ENCODE assay signal across 15 cellular contexts in the genomic region with DNA sequence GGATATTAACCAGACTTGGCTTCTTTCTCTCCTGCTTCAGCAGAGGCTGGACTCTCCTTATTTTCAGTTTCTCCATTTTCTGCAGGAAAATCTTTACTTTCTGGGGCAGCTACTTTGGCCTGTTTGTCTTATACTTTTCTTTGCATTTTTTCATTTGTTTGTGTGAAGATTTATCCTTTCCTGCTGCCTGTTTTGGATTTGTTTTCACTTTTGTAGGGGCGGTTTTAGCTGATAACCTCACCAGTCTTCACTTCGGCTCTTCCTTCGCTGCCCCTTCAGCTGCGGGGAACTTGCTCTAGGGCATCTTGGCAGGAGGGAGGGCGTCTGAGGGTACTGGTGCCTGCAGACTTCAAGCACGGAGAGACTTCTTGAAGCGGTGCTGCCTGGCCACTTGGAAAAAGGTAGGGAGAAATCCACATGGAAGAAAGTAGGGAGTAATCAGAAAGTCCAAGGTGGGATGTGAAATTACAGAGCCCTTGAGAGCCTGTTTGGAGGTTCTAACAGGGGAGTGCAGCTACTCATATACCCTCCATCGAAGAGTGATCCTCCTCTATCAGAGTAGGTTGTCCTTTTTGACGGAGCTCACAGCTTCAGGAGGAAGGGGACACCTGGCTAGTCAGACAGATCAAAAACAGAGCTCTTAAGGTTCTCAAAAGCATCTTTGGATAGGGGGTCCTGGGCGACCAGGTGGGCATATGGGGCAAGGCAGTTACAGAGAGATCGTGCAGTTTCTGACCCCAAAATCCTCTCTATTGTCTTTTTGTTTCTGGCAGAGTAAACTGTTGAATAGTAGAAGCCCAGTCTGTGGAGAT. TPM values are rescaled to one million over a fixed set of nuclear protein-coding genes. Genes with fewer than 3 reads are reported as not detected.
A peak's percentile ranks its signal among the peaks of the same experiment; 100 is the strongest.
DNase-seq lines count a peak whose midpoint lies in the region; ATAC-seq, FAIRE-seq and TF ChIP-seq lines count a peak whose summit lies in the region.
"Had no signal": no experiment of that assay in that cellular context is flagged by ENCODE, and none has a peak within 500 bp of the region (broad histone marks: within the 10 kb centered on the region; RNA-seq: fewer than 3 reads in every experiment).

No MANE protein-coding gene starts in this region.

- H3K4me3 ChIP-seq in GM12878 (no peak overlapping the region), mucosa of descending colon (no peak overlapping the region)
- H3K4me3 ChIP-seq: suprapubic skin had no signal

- no peaks in the 10 kb centered on the region for H3K9me3 Mint-ChIP-seq in activated CD4-positive, alpha-beta memory T cell treated with anti-CD3 and anti-CD28 coated beads, Interleukin-2, amount 10 ng/mL, durations not matched to agents 7 days and 5 days
- peaks cover 5% of the 10 kb centered on the region for H3K9me3 Mint-ChIP-seq in activated CD4-positive, alpha-beta T cell treated with anti-CD3 and anti-CD28 coated beads, Interleukin-2, amount 10 ng/mL, durations not matched to agents 24 days and 14 days
- H3K9me3 Mint-ChIP-seq: activated T-cell treated with anti-CD3 and anti-CD28 coated beads, Interleukin-2, amount 50 U/mL, for 72 hours had no signal

- intact Hi-C loops in GM12878 (cut with micrococcal nuclease; ENCODE audit: unreplicated experiment), result loop anchor here (2.0 kb wide), 1 partner anchor 95 kb away; no protein-coding TSS in a partner anchor
- intact Hi-C loops in activated CD4-positive, alpha-beta T cell treated with anti-CD3 and anti-CD28 coated beads, Interleukin-2, amount 10 ng/mL, durations not matched to agents 24 days and 14 days (cut with micrococcal nuclease), result no loop called here
- intact Hi-C loops in mucosa of descending colon (cut with DNase I, micrococcal nuclease), result no loop called here

- no peak overlapping the region for H2AFZ ChIP-seq in GM12878 (ENCODE audit: control insufficient read depth, low read depth, low read length)

- in situ Hi-C loops in GM12878 (cut with MboI), result loop anchor here (5.0 kb wide), 1 partner anchor 93 kb away; no protein-coding TSS in a partner anchor

- RAD21 ChIA-PET in GM12878 (lab: Charles Lee; ENCODE audit: unreplicated experiment), result interaction anchor here (1.0 to 2.4 kb wide), 6 partner anchors 12 to 98 kb away, joined by 3 to 8 read pairs (median 4); no protein-coding TSS in a partner anchor

- peak; percentile 12 for ATAC-seq in GM19351 (IDR thresholded peaks at IDR 0.05; ENCODE audit: unreplicated experiment)
- ATAC-seq in HG03280 (IDR thresholded peaks at IDR 0.05; ENCODE audit: unreplicated experiment), result peak; percentile 11
- peak; percentile 13 for ATAC-seq in GM12878
- ATAC-seq in mucosa of descending colon, result no peak

- no peak overlapping the region for H3K4me3 Mint-ChIP-seq in activated CD4-positive, alpha-beta memory T cell treated with anti-CD3 and anti-CD28 coated beads, Interleukin-2, amount 10 ng/mL, durations not matched to agents 7 days and 5 days
- H3K4me3 Mint-ChIP-seq in activated CD4-positive, alpha-beta T cell treated with anti-CD3 and anti-CD28 coated beads, Interleukin-2, amount 10 ng/mL, durations not matched to agents 24 days and 14 days, result no peak overlapping the region

- peaks cover 60% of the 10 kb centered on the region for H3K27me3 Mint-ChIP-seq in activated CD4-positive, alpha-beta memory T cell treated with anti-CD3 and anti-CD28 coated beads, Interleukin-2, amount 10 ng/mL, durations not matched to agents 7 days and 5 days
- H3K27me3 Mint-ChIP-seq in activated CD4-positive, alpha-beta T cell treated with anti-CD3 and anti-CD28 coated beads, Interleukin-2, amount 10 ng/mL, durations not matched to agents 24 days and 14 days, result peaks cover 68% of the 10 kb centered on the region

- FAIRE-seq in GM12878 (lab: Jason Lieb, UNC), result no peak

- H3K4me1 Mint-ChIP-seq in activated CD4-positive, alpha-beta memory T cell treated with anti-CD3 and anti-CD28 coated beads, Interleukin-2, amount 10 ng/mL, durations not matched to agents 7 days and 5 days, result peaks cover 11% of the 10 kb centered on the region
- peaks cover 7% of the 10 kb centered on the region for H3K4me1 Mint-ChIP-seq in activated CD4-positive, alpha-beta T cell treated with anti-CD3 and anti-CD28 coated beads, Interleukin-2, amount 10 ng/mL, durations not matched to agents 24 days and 14 days

- no peak overlapping the region for H3K27ac Mint-ChIP-seq in activated CD4-positive, alpha-beta memory T cell treated with anti-CD3 and anti-CD28 coated beads, Interleukin-2, amount 10 ng/mL, durations not matched to agents 7 days and 5 days
- H3K27ac Mint-ChIP-seq in activated CD4-positive, alpha-beta T cell treated with anti-CD3 and anti-CD28 coated beads, Interleukin-2, amount 10 ng/mL, durations not matched to agents 24 days and 14 days, result no peak overlapping the region
- H3K27ac Mint-ChIP-seq: activated T-cell treated with anti-CD3 and anti-CD28 coated beads, Interleukin-2, amount 50 U/mL, for 72 hours had no signal

- no peaks in the 10 kb centered on the region for H3K9me3 ChIP-seq in GM12878 (replicated peaks; ENCODE audit: control insufficient read depth, insufficient read depth, low read length)
- no peaks in the 10 kb centered on the region for H3K9me3 ChIP-seq in mucosa of descending colon
- H3K9me3 ChIP-seq: suprapubic skin had no signal

- POLR2A ChIA-PET in GM12878 (lab: Charles Lee), result no interaction called here
- POLR2A ChIA-PET in HEK293T (lab: Yijun Ruan, JAX), result no interaction called here
- POLR2A ChIA-PET in activated CD4-positive, alpha-beta memory T cell treated with anti-CD3 and anti-CD28 coated beads, Interleukin-2, amount 10 ng/mL, durations not matched to agents 7 days and 5 days (lab: Charles Lee), result interaction anchor here (0.6 to 0.7 kb wide), 2 partner anchors 16 to 47 kb away, joined by 3 to 4 read pairs; a partner anchor contains a TSS

- DNase-seq in ELF-1 (ENCODE audit: low read depth, low spot score) (peak; percentile 47), GM12878 (ENCODE audit: low read depth, low spot score) (no peak), HEK293T (ENCODE audit: extremely low spot score) (no peak), mucosa of descending colon (no peak)
- no peak for DNase-seq in activated CD4-positive, alpha-beta memory T cell treated with anti-CD3 and anti-CD28 coated beads, Interleukin-2, amount 10 ng/mL, durations not matched to agents 7 days and 5 days
- no peak for DNase-seq in activated CD4-positive, alpha-beta T cell treated with anti-CD3 and anti-CD28 coated beads, Interleukin-2, amount 10 ng/mL, durations not matched to agents 24 days and 14 days
- DNase-seq: activated CD4-positive, alpha-beta T cell treated with anti-CD3 and anti-CD28 coated beads for 48 hours; activated T-cell treated with anti-CD3 and anti-CD28 coated beads, Interleukin-2, amount 50 U/mL, for 72 hours; amygdala; cortex of kidney; GDM1 had no signal

- H3K9ac ChIP-seq in GM12878 (ENCODE audit: control insufficient read depth, insufficient read depth, low read length), result no peak overlapping the region

- CTCF ChIA-PET in GM12878 (lab: Yijun Ruan, JAX) (interaction anchor here (0.6 to 2.8 kb wide), 9 partner anchors 14 to 98 kb away, joined by 3 to 22 read pairs (median 3); a partner anchor contains a TSS), HEK293T (lab: Yijun Ruan, JAX) (interaction anchor here (0.7 to 0.9 kb wide), 2 partner anchors 14 to 47 kb away, joined by 3 to 6 read pairs; a partner anchor contains a TSS)
- CTCF ChIA-PET in activated CD4-positive, alpha-beta memory T cell treated with anti-CD3 and anti-CD28 coated beads, Interleukin-2, amount 10 ng/mL, durations not matched to agents 7 days and 5 days (lab: Charles Lee), result interaction anchor here (0.6 to 1.7 kb wide), 6 partner anchors 10 to 98 kb away, joined by 3 to 6 read pairs (median 4); no protein-coding TSS in a partner anchor

- SMC1A ChIA-PET in GM12878 (lab: Charles Lee; ENCODE audit: uncharacterized antibody, unreplicated experiment), result interaction anchor here (0.6 to 3.2 kb wide), 9 partner anchors 13 to 99 kb away, joined by 3 to 10 read pairs (median 4); a partner anchor contains a TSS

- TF ChIP-seq CTCF in GM12878 (IDR thresholded peaks at IDR 0.05 in 2 of 3, conservative IDR thresholded peaks at IDR 0.05 in 1 of 3; ENCODE audit: control insufficient read depth in 2 of 3, extremely low read depth in 1 of 3, insufficient read depth in 1 of 3, low read depth in 3 of 3, low read length in 3 of 3) (no peak), mucosa of descending colon (IDR thresholded peaks at IDR 0.05) (no peak)

- peaks cover 2 to 15% of the 10 kb centered on the region in 2 experiments for H3K27me3 ChIP-seq in GM12878 (replicated peaks in 1 of 2; ENCODE audit: control insufficient read depth in 2 of 2, insufficient read depth in 2 of 2, low read length in 1 of 2)

- 29% methylated on average over 11 of the region's 11 CpGs for WGBS in GM12878 (ENCODE audit: insufficient coverage, insufficient replicate concordance, low lambda C conversion rate, missing lambda C conversion rate)

- peaks cover 3% of the 10 kb centered on the region for H3K36me3 Mint-ChIP-seq in activated CD4-positive, alpha-beta memory T cell treated with anti-CD3 and anti-CD28 coated beads, Interleukin-2, amount 10 ng/mL, durations not matched to agents 7 days and 5 days (ENCODE audit: low read depth)
- H3K36me3 Mint-ChIP-seq in activated CD4-positive, alpha-beta T cell treated with anti-CD3 and anti-CD28 coated beads, Interleukin-2, amount 10 ng/mL, durations not matched to agents 24 days and 14 days (ENCODE audit: low read depth), result no peaks in the 10 kb centered on the region

- no peaks in the 10 kb centered on the region for H4K20me1 ChIP-seq in GM12878 (ENCODE audit: control insufficient read depth, insufficient read depth)

- no peak overlapping the region for H3K4me2 ChIP-seq in GM12878 (ENCODE audit: control insufficient read depth, insufficient read depth)

- TF ChIP-seq EP300 in GM12878 (IDR thresholded peaks at IDR 0.05; ENCODE audit: borderline replicate concordance in 1 of 2, control insufficient read depth in 1 of 2, low read depth in 2 of 2, low read length in 2 of 2), result no peak

- no peaks in the 10 kb centered on the region; the same call in 1 of the 2 replicates for H3K4me1 ChIP-seq in GM12878 (ENCODE audit: control insufficient read depth, insufficient read depth, low read length)
- H3K4me1 ChIP-seq in mucosa of descending colon (ENCODE audit: low read depth), result no peaks in the 10 kb centered on the region

- TF ChIP-seq RAD21 in GM12878 (IDR thresholded peaks at IDR 0.05; ENCODE audit: insufficient read depth, low read depth, low read length), result no peak

- no peak overlapping the region for H3K27ac ChIP-seq in GM12878 (ENCODE audit: control insufficient read depth, insufficient read depth)
- H3K27ac ChIP-seq: HL-60, suprapubic skin had no signal

- H3K79me2 ChIP-seq in GM12878 (ENCODE audit: control insufficient read depth, insufficient read depth, low read length), result no peaks in the 10 kb centered on the region

- no peak for TF ChIP-seq POLR2A in GM12878 (IDR thresholded peaks at IDR 0.05; ENCODE audit: low read depth, low read length)

- H3K36me3 ChIP-seq in GM12878 (ENCODE audit: control insufficient read depth in 2 of 2, insufficient read depth in 2 of 2, low read length in 1 of 2), result no peaks in the 10 kb centered on the region
- H3K36me3 ChIP-seq in mucosa of descending colon (ENCODE audit: low read depth), result no peaks in the 10 kb centered on the region
- H3K36me3 ChIP-seq: suprapubic skin had no signal

- BruUV-seq in GM12878 (replicated peaks; lab: Mats Ljungman, UMichigan), result no TSS peak

RNA-seq across cellular contexts. Expression of a gene that starts 14.6 kb away (rescaled TPM):
- total RNA-seq in GM12878 (2013; cell fraction: nucleolus; rRNA removed), result 215 and 218 TPM in 2 replicates
- total RNA-seq in GM12878 (2014; rRNA removed) (4.6 and 6.5 TPM in 2 replicates), GM12878 (2014; rRNA removed; fragmentation: Illumina TruSeq; extraction: Trizol) (7.7 and 7.8 TPM in 2 replicates), GM12878 (2021) (5.9 and 7.3 TPM in 2 replicates), mucosa of descending colon (10 to 100 TPM in 1 of 3 donors, 1 to 10 TPM in 2; 3.9 to 18.3 (median 3.9) TPM)
- polyA plus RNA-seq in GM12878 (2011; ENCODE audit: low read depth), result 5.3 TPM
- polyA plus RNA-seq in GM12878 (2011; rRNA removed) (21.1 and 35.2 TPM in 2 replicates), GM12878 (2014; fragmentation: Illumina TruSeq; extraction: Trizol) (5.2 and 5.8 TPM in 2 replicates), GM12878 (2014; fragmentation: Nextera tagmentation; extraction: Ambion mirVana) (under 1 TPM; 0.60 to 0.68 TPM), GM12878 (2014; rRNA removed) (2.2 and 3.0 TPM in 2 replicates), GM12878 (2016; fragmentation: Nextera tagmentation; extraction: Ambion mirVana) (1 to 10 TPM; 2.5 to 3.9 TPM)
- 3.2 and 4.1 TPM in 2 replicates for polyA plus RNA-seq in GM12878 (2011; cell fraction: cytosol; rRNA removed)
- polyA plus RNA-seq in GM12878 (2011; cell fraction: nucleus; rRNA removed), result 47.5 and 48.8 TPM in 2 replicates
- polyA plus RNA-seq in GM12878 (2012), result 6.4 and 10.5 TPM in 2 replicates
- 25.4 and 58.5 TPM in 2 replicates for polyA minus RNA-seq in GM12878 (2011; rRNA and poly(A)+ RNA removed)
- polyA minus RNA-seq in GM12878 (2011; cell fraction: cytosol; rRNA and poly(A)+ RNA removed), result 7.9 and 9.4 TPM in 2 replicates
- 31.4 and 32.5 TPM in 2 replicates for polyA minus RNA-seq in GM12878 (2011; cell fraction: nucleus; rRNA and poly(A)+ RNA removed)
- 10 to 100 TPM; 13.2 to 15.6 TPM for total RNA-seq in activated CD4-positive, alpha-beta memory T cell treated with anti-CD3 and anti-CD28 coated beads, Interleukin-2, amount 10 ng/mL, durations not matched to agents 7 days and 5 days
- 9.9 and 10.5 TPM in 2 replicates for total RNA-seq in activated CD4-positive, alpha-beta T cell treated with anti-CD3 and anti-CD28 coated beads, Interleukin-2, amount 10 ng/mL, durations not matched to agents 24 days and 14 days
